8 cellular contexts compared by ENCODE assay signal in genomic region chrX:148501121-148502066, GRCh38. TPM values are rescaled to one million over a fixed set of nuclear protein-coding genes. Genes with fewer than 3 reads are reported as not detected.
DNase-seq lines count a peak whose midpoint lies in the region; ATAC-seq and TF ChIP-seq lines count a peak whose summit lies in the region.

No MANE protein-coding gene starts in this region.

- DNase-seq in CD4-positive, CD25-positive, alpha-beta regulatory T cell = peak in 2 of 3 donors; percentile 14 to 20
- peak; percentile 24 for DNase-seq in activated CD4-positive, alpha-beta memory T cell treated with anti-CD3 and anti-CD28 coated beads for 36 hours
- DNase-seq in foreskin fibroblast = peak in 1 of 2 donors; percentile 2
- no peak for DNase-seq in SKM-1 (lab: John Stamatoyannopoulos, UW; ENCODE audit: unreplicated experiment)
- DNase-seq in NCI-H446 treated with DMSO at 0.1 percent for 48 hours (lab: John Stamatoyannopoulos, UW) = no peak

- no peak for TF ChIP-seq CTCF in foreskin fibroblast (IDR thresholded peaks at IDR 0.05; ENCODE audit: low read depth, low read length)

- CTCF ChIA-PET in activated CD4-positive, alpha-beta memory T cell treated with anti-CD3 and anti-CD28 coated beads for 36 hours (lab: Charles Lee) = interaction anchor here (1.1 kb wide), 1 partner anchor 29 kb away, joined by 4 read pairs; no protein-coding TSS in a partner anchor

- no peaks in the 10 kb centered on the region for H3K9me3 Mint-ChIP-seq in CD4-positive, CD25-positive, alpha-beta regulatory T cell
- H3K9me3 Mint-ChIP-seq in activated CD4-positive, alpha-beta memory T cell treated with anti-CD3 and anti-CD28 coated beads for 36 hours = no peaks in the 10 kb centered on the region

- peaks cover 0 to 14% (median 4%) of the 10 kb centered on the region in 4 donors for H3K4me1 Mint-ChIP-seq in CD4-positive, CD25-positive, alpha-beta regulatory T cell
- peaks cover 6% of the 10 kb centered on the region for H3K4me1 Mint-ChIP-seq in activated CD4-positive, alpha-beta memory T cell treated with anti-CD3 and anti-CD28 coated beads for 36 hours (ENCODE audit: low read depth)

- no peak overlapping the region for H3K9ac ChIP-seq in rectal smooth muscle tissue (ENCODE audit: low read length)

- peak overlapping the region; percentile 78 to 91 (median 86) for H3K4me3 Mint-ChIP-seq in CD4-positive, CD25-positive, alpha-beta regulatory T cell
- peak overlapping the region; percentile 70 for H3K4me3 Mint-ChIP-seq in activated CD4-positive, alpha-beta memory T cell treated with anti-CD3 and anti-CD28 coated beads for 36 hours

- H3K9me3 ChIP-seq in CD4-positive, CD25-positive, alpha-beta regulatory T cell (ENCODE audit: control insufficient read depth in 2 of 2, low read length in 2 of 2) = no peaks in the 10 kb centered on the region

- H3K27ac ChIP-seq in CD4-positive, CD25-positive, alpha-beta regulatory T cell (ENCODE audit: insufficient read depth, low read length, poor library complexity, severe bottlenecking) = no peak overlapping the region
- no peak overlapping the region for H3K27ac ChIP-seq in rectal smooth muscle tissue (ENCODE audit: low read depth, low read length)

- H3K27ac Mint-ChIP-seq in CD4-positive, CD25-positive, alpha-beta regulatory T cell = no peak overlapping the region
- H3K27ac Mint-ChIP-seq in activated CD4-positive, alpha-beta memory T cell treated with anti-CD3 and anti-CD28 coated beads for 36 hours = no peak overlapping the region

- intact Hi-C loops in activated CD4-positive, alpha-beta memory T cell treated with anti-CD3 and anti-CD28 coated beads for 36 hours (cut with micrococcal nuclease) = loop anchor here (1.0 kb wide), 1 partner anchor 120 kb away; no protein-coding TSS in a partner anchor

- H3K27me3 ChIP-seq in CD4-positive, CD25-positive, alpha-beta regulatory T cell (ENCODE audit: control insufficient read depth, insufficient read depth, low read length) = peaks cover 10% of the 10 kb centered on the region
- H3K27me3 ChIP-seq in rectal smooth muscle tissue (ENCODE audit: control insufficient read depth, insufficient read depth, low read length) = peaks cover 3% of the 10 kb centered on the region

- no peak for ATAC-seq in CD4-positive, CD25-positive, alpha-beta regulatory T cell (ENCODE audit: low read depth in 2 of 2)
- ATAC-seq in HG02571 (IDR thresholded peaks at IDR 0.05; ENCODE audit: unreplicated experiment) (peak; percentile 30), HG03108 (IDR thresholded peaks at IDR 0.05; ENCODE audit: unreplicated experiment) (no peak)

- H3K4me1 ChIP-seq in CD4-positive, CD25-positive, alpha-beta regulatory T cell (ENCODE audit: control insufficient read depth, insufficient read depth, low read length, poor library complexity, severe bottlenecking) = peaks cover 9% of the 10 kb centered on the region
- H3K4me1 ChIP-seq in rectal smooth muscle tissue (ENCODE audit: control insufficient read depth, insufficient read depth, low read length) = no peaks in the 10 kb centered on the region

- POLR2A ChIA-PET in activated CD4-positive, alpha-beta memory T cell treated with anti-CD3 and anti-CD28 coated beads for 36 hours (lab: Charles Lee) = interaction anchor here (1.3 kb wide), 1 partner anchor 120 kb away, joined by 3 read pairs; no protein-coding TSS in a partner anchor

- no peaks in the 10 kb centered on the region for H3K36me3 Mint-ChIP-seq in CD4-positive, CD25-positive, alpha-beta regulatory T cell
- no peaks in the 10 kb centered on the region for H3K36me3 Mint-ChIP-seq in activated CD4-positive, alpha-beta memory T cell treated with anti-CD3 and anti-CD28 coated beads for 36 hours

- H3K4me3 ChIP-seq in CD4-positive, CD25-positive, alpha-beta regulatory T cell (ENCODE audit: low read depth, low read length) = no peak overlapping the region
- H3K4me3 ChIP-seq in foreskin fibroblast (ENCODE audit: low read depth in 1 of 2, low read length in 2 of 2) (peak overlapping the region; percentile 33 to 34), rectal smooth muscle tissue (ENCODE audit: low read length) (peak overlapping the region; percentile 41)

- no peaks in the 10 kb centered on the region for H3K36me3 ChIP-seq in CD4-positive, CD25-positive, alpha-beta regulatory T cell (ENCODE audit: control insufficient read depth, insufficient read depth, low read length)
- no peaks in the 10 kb centered on the region for H3K36me3 ChIP-seq in rectal smooth muscle tissue (ENCODE audit: control insufficient read depth, insufficient read depth, low read length)

- H3K27me3 Mint-ChIP-seq in CD4-positive, CD25-positive, alpha-beta regulatory T cell = peaks cover 24% of the 10 kb centered on the region
- H3K27me3 Mint-ChIP-seq in activated CD4-positive, alpha-beta memory T cell treated with anti-CD3 and anti-CD28 coated beads for 36 hours = peaks cover 5% of the 10 kb centered on the region

RNA-seq across cellular contexts. Expression of gene AFF2, which starts 1.0 kb away (rescaled TPM):
- 1.1 TPM for total RNA-seq in CD4-positive, CD25-positive, alpha-beta regulatory T cell
- not detected for polyA plus RNA-seq in CD4-positive, CD25-positive, alpha-beta regulatory T cell
- under 1 TPM; 0.36 to 0.45 TPM for total RNA-seq in activated CD4-positive, alpha-beta memory T cell treated with anti-CD3 and anti-CD28 coated beads for 36 hours

Comparison
In these comparisons a context has a peak if more than half of its experiments do, and no peak if none do; other contexts are left out.
1. DNase-seq: peak in CD4-positive, CD25-positive, alpha-beta regulatory T cell (2 of 3) and activated CD4-positive, alpha-beta memory T cell treated with anti-CD3 and anti-CD28 coated beads for 36 hours (single experiment); none in SKM-1 (single experiment) and NCI-H446 treated with DMSO at 0.1 percent for 48 hours (single experiment).